ENCODE assay signal across 8 cellular contexts in genomic region chr3:4741404-4742307, GRCh38.
DNase-seq lines count a peak whose midpoint lies in the region; ATAC-seq and TF ChIP-seq lines count a peak whose summit lies in the region.

No MANE protein-coding gene starts in this region.

- H3K9ac ChIP-seq in parathyroid adenoma: no peak overlapping the region

- H3K4me3 Mint-ChIP-seq in WTC11: no peak overlapping the region

- H3K79me2 ChIP-seq in parathyroid adenoma: no peaks in the 10 kb centered on the region

- H3K4me3 ChIP-seq in parathyroid adenoma (ENCODE audit: low read depth, low read length): peak overlapping the region; percentile 26

- CTCF ChIA-PET in WTC11 (lab: Charles Lee): interaction anchor here (0.7 kb wide), 1 partner anchor 367 kb away, joined by 3 read pairs; no protein-coding TSS in a partner anchor

- POLR2A ChIA-PET in WTC11 (lab: Charles Lee): no interaction called here

- peak overlapping the region; percentile 50 for H2AFZ ChIP-seq in parathyroid adenoma

- 0 out of 2 replicates have a peak overlapping the region, but pooled peaks have one; percentile 3 for H3K27ac Mint-ChIP-seq in WTC11

- no peaks in the 10 kb centered on the region for H3K27me3 Mint-ChIP-seq in WTC11 (ENCODE audit: low read depth)

- DNase-seq in stimulated activated CD4-positive, alpha-beta T cell treated with anti-CD3 and anti-CD28 coated beads, Interleukin-4, amount 100 ng/mL, for 24 hours: peak; percentile 18
- DNase-seq in stimulated activated CD4-positive, alpha-beta T cell treated with anti-CD3 and anti-CD28 coated beads, Interleukin-1b, Interleukin-23, amount 100 ng/mL, for 48 hours: no peak
- no peak for DNase-seq in WTC11 (ENCODE audit: low spot score)
- peak; percentile 94 for DNase-seq in fibroblast of peridontal ligament (ENCODE audit: extremely low read depth)
- DNase-seq in NCI-H526 treated with DMSO at 0.1 percent for 48 hours (lab: John Stamatoyannopoulos, UW): no peak

- no peaks in the 10 kb centered on the region for H3K36me3 ChIP-seq in parathyroid adenoma (ENCODE audit: control insufficient read depth, insufficient read depth, low read length)

- H3K9me3 ChIP-seq in parathyroid adenoma (ENCODE audit: control insufficient read depth, low read length): no peaks in the 10 kb centered on the region

- H3K36me3 Mint-ChIP-seq in WTC11: peaks cover 3% of the 10 kb centered on the region; the same call in 1 of the 2 replicates

- peaks cover 3% of the 10 kb centered on the region for H3K4me1 Mint-ChIP-seq in WTC11

- no peaks in the 10 kb centered on the region for H3K27me3 ChIP-seq in parathyroid adenoma (ENCODE audit: control insufficient read depth, insufficient read depth, low read length)

- H3K4me1 ChIP-seq in parathyroid adenoma: peaks cover 34% of the 10 kb centered on the region

- TF ChIP-seq CTCF in WTC11 (IDR thresholded peaks at IDR 0.05) (no peak), parathyroid adenoma (IDR thresholded peaks at IDR 0.05) (no peak)

- H3K4me2 ChIP-seq in parathyroid adenoma (ENCODE audit: low read length): peak overlapping the region; percentile 55

- peak overlapping the region; percentile 83 for H3K27ac ChIP-seq in parathyroid adenoma

- peaks cover 3% of the 10 kb centered on the region for H3K9me3 Mint-ChIP-seq in WTC11

- ATAC-seq in WTC11 (no peak), GM18520 (IDR thresholded peaks at IDR 0.05; ENCODE audit: unreplicated experiment) (no peak), GM18498 (IDR thresholded peaks at IDR 0.05; ENCODE audit: unreplicated experiment) (no peak)

TF ChIP-seq in WTC11, 78 proteins besides CTCF, POLR2A, EP300 and RAD21:
- no peak for TF ChIP-seq RORB (CRISPR knock-in tag; IDR thresholded peaks at IDR 0.05)
- no peak for TF ChIP-seq ZBTB43 (CRISPR knock-in tag; IDR thresholded peaks at IDR 0.05)
- TF ChIP-seq CREB1 (CRISPR knock-in tag; IDR thresholded peaks at IDR 0.05): no peak
- no peak for TF ChIP-seq ERG (CRISPR knock-in tag; IDR thresholded peaks at IDR 0.05)
- no peak for TF ChIP-seq AR (CRISPR knock-in tag; IDR thresholded peaks at IDR 0.05)
- TF ChIP-seq E2F1 (CRISPR knock-in tag; IDR thresholded peaks at IDR 0.05): no peak
- no peak for TF ChIP-seq ZBTB21 (CRISPR knock-in tag; IDR thresholded peaks at IDR 0.05; ENCODE audit: borderline replicate concordance)
- no peak for TF ChIP-seq TCF7 (CRISPR knock-in tag; IDR thresholded peaks at IDR 0.05; ENCODE audit: low read depth)
- TF ChIP-seq ZNF232 (CRISPR knock-in tag; IDR thresholded peaks at IDR 0.05): no peak
- TF ChIP-seq ZNF219 (CRISPR knock-in tag; IDR thresholded peaks at IDR 0.05; ENCODE audit: borderline replicate concordance): no peak
- no peak for TF ChIP-seq USF1 (CRISPR knock-in tag; IDR thresholded peaks at IDR 0.05)
TF ChIP-seq in WTC11: peak in this region for 0.

Comparison
In these comparisons a context has a peak if more than half of its experiments do, and no peak if none do; other contexts are left out.
1. DNase-seq: peak in stimulated activated CD4-positive, alpha-beta T cell treated with anti-CD3 and anti-CD28 coated beads, Interleukin-4, amount 100 ng/mL, for 24 hours (single experiment) and fibroblast of peridontal ligament (single experiment); none in stimulated activated CD4-positive, alpha-beta T cell treated with anti-CD3 and anti-CD28 coated beads, Interleukin-1b, Interleukin-23, amount 100 ng/mL, for 48 hours (single experiment), WTC11 (single experiment) and NCI-H526 treated with DMSO at 0.1 percent for 48 hours (single experiment).